7 cellular contexts compared by ENCODE assay signal in the genomic region with DNA sequence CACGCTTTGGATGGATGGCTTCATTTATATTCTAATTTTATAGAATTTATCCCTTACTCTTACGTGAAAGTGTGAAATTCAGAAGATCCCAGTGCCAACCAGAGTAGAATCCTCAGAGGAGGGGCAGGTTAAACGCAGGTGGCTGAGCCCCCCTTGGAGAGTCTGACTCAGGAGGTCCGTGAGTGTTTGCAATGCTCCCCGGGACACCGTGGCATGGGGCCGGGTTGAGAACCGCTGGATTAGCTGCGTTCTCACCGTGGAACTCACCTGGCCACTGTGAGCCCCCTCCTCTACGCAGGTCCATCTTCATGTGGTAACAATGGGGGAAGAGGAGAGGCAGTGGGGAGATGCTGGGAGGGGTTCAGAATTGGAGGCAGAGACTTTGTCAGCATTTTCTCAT.
"Had no signal": no experiment of that assay in that cellular context is flagged by ENCODE, and none has a peak within 500 bp of the region (broad histone marks: within the 10 kb centered on the region; RNA-seq: fewer than 3 reads in every experiment).

No MANE protein-coding gene starts in this region.

- H3K4me3 ChIP-seq: GM23248, GM23338, HAP-1 had no signal

- H3K36me3 ChIP-seq: HAP-1 had no signal

- H2AFZ ChIP-seq: GM23248, GM23338 had no signal

- H3K4me3 Mint-ChIP-seq: GM23338, H9, HFFc6 had no signal

- DNase-seq: GM23248, GOT3, H9, HCEC 1CT, HFFc6 had no signal

- H3K27ac ChIP-seq: GM23248 had no signal

- H3K4me2 ChIP-seq: GM23338 had no signal

- H3K9ac ChIP-seq: GM23248 had no signal

- H3K9me3 ChIP-seq: HAP-1 had no signal

- H3K27ac Mint-ChIP-seq: GM23338, HFFc6 had no signal

- H3K4me1 ChIP-seq: HAP-1 had no signal

- H3K9me3 Mint-ChIP-seq: GM23338, H9 had no signal
